ENCODE assay signal across 1 cellular context in the genomic region with DNA sequence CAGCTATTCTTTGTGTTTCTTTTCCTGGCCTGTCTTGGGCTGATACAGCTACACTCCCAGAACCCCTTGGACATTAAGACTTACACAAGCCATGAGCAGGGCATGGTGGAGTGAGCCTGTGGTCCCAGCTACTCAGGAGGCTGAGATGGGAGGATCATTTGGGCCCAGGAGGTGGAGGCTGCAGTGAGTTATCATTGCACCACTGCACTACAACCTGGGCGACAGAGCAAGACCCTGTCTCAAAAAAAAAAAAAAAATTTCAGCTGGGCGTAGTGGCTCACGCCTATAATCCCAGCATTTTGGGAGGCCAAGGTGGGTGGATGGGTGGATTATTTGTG.
TF ChIP-seq lines count a peak whose summit lies in the region.

No MANE protein-coding gene starts in this region.

TF ChIP-seq in IMR-90, 13 proteins besides CTCF, POLR2A, EP300 and RAD21:
- no peak for TF ChIP-seq FOS (IDR thresholded peaks at IDR 0.05; ENCODE audit: low read depth, low read length)
TF ChIP-seq in IMR-90: peak in this region for 0.
